Comparison of ENCODE assay signal across 16 cellular contexts in genomic region chr10:5599613-5600520, GRCh38.
A peak's percentile ranks its signal among the peaks of the same experiment; 100 is the strongest.
DNase-seq lines count a peak whose midpoint lies in the region; ATAC-seq, FAIRE-seq and TF ChIP-seq lines count a peak whose summit lies in the region.
"Had no signal": no experiment of that assay in that cellular context is flagged by ENCODE, and none has a peak within 500 bp of the region (broad histone marks: within the 10 kb centered on the region; RNA-seq: fewer than 3 reads in every experiment).

No MANE protein-coding gene starts in this region.

- H3K4ac ChIP-seq in H1 (replicated peaks; ENCODE audit: insufficient read length, low read depth, low read length) (no peak overlapping the region), neuronal stem cell (ENCODE audit: low read length) (no peak overlapping the region)

- intact Hi-C loops in Right ventricle myocardium inferior (cut with DNase I), result no loop called here
- intact Hi-C loops in left ventricle myocardium inferior (cut with micrococcal nuclease), result no loop called here
- intact Hi-C loops in activated CD4-positive, alpha-beta T cell treated with anti-CD3 and anti-CD28 coated beads, Interleukin-2, amount 10 ng/mL, durations not matched to agents 24 days and 14 days (cut with micrococcal nuclease), result no loop called here

- no peak for TF ChIP-seq EP300 in H1 (IDR thresholded peaks at IDR 0.05; ENCODE audit: borderline replicate concordance in 1 of 2, low read depth in 2 of 2, low read length in 2 of 2)

- H3K4me1 ChIP-seq in left ventricle myocardium inferior, result peaks cover 16% of the 10 kb centered on the region
- H3K4me1 ChIP-seq in H1 (replicated peaks in 1 of 4; ENCODE audit: control insufficient read depth in 3 of 4, insufficient read depth in 4 of 4, low read length in 3 of 4), result no peaks in the 10 kb centered on the region
- H3K4me1 ChIP-seq in neuronal stem cell (ENCODE audit: control insufficient read depth in 2 of 2, insufficient read depth in 1 of 2, low read depth in 1 of 2, low read length in 2 of 2), result peaks cover under 1 to 10% of the 10 kb centered on the region in 2 donors

- no peak overlapping the region for H2BK15ac ChIP-seq in H1 (ENCODE audit: low read length)
- H2BK15ac ChIP-seq in neuronal stem cell (ENCODE audit: low read length), result no peak overlapping the region

- H4K5ac ChIP-seq in H1 (ENCODE audit: insufficient read length, low read depth, low read length), result no peak overlapping the region

- H3K79me1 ChIP-seq in H1 (ENCODE audit: low read depth, low read length) (no peaks in the 10 kb centered on the region), neuronal stem cell (ENCODE audit: low read depth, low read length) (no peaks in the 10 kb centered on the region)

- H3K4me3 ChIP-seq in left ventricle myocardium inferior (no peak overlapping the region), H1 (ENCODE audit: extremely low read depth in 1 of 4, insufficient read depth in 2 of 4, low read depth in 3 of 4, low read length in 4 of 4) (no peak overlapping the region), neuronal stem cell (ENCODE audit: low read length in 2 of 2) (no peak overlapping the region)

- POLR2A ChIA-PET in H1 (lab: Charles Lee; ENCODE audit: partially characterized antibody), result interaction anchor here (2.0 kb wide), 1 partner anchor 154 kb away, joined by 7 read pairs; no protein-coding TSS in a partner anchor

- H3K4me2 ChIP-seq in H1 (ENCODE audit: insufficient read depth in 1 of 2, low read depth in 2 of 2, low read length in 2 of 2), result no peak overlapping the region
- H3K4me2 ChIP-seq in neuronal stem cell (ENCODE audit: insufficient read depth, low read length, poor library complexity, severe bottlenecking), result no peak overlapping the region

- H2AFZ ChIP-seq in H1 (ENCODE audit: low read length) (no peak overlapping the region), neuronal stem cell (ENCODE audit: low read length) (no peak overlapping the region)

- no peak overlapping the region for H2BK20ac ChIP-seq in H1 (ENCODE audit: low read length)

- CTCF ChIA-PET in H1 (lab: Charles Lee; ENCODE audit: partially characterized antibody), result interaction anchor here (0.7 to 6.8 kb wide), 8 partner anchors 8 to 317 kb away, joined by 3 to 45 read pairs (median 4); no protein-coding TSS in a partner anchor

- H2BK12ac ChIP-seq in H1 (ENCODE audit: low read depth, low read length) (no peak overlapping the region), neuronal stem cell (ENCODE audit: low read length) (no peak overlapping the region)

- no peaks in the 10 kb centered on the region for H3K36me3 Mint-ChIP-seq in activated CD4-positive, alpha-beta T cell treated with anti-CD3 and anti-CD28 coated beads, Interleukin-2, amount 10 ng/mL, durations not matched to agents 24 days and 14 days (ENCODE audit: low read depth)

- H3K9me3 Mint-ChIP-seq in activated CD4-positive, alpha-beta T cell treated with anti-CD3 and anti-CD28 coated beads, Interleukin-2, amount 10 ng/mL, durations not matched to agents 24 days and 14 days, result no peaks in the 10 kb centered on the region

- no peaks in the 10 kb centered on the region for H3K9me3 ChIP-seq in left ventricle myocardium inferior (replicated peaks)
- H3K9me3 ChIP-seq in H1 (ENCODE audit: insufficient read depth in 2 of 2, low read depth in 1 of 2, low read length in 1 of 2), result no peaks in the 10 kb centered on the region
- H3K9me3 ChIP-seq in neuronal stem cell (replicated peaks in 1 of 2; ENCODE audit: control insufficient read depth in 2 of 2, insufficient read depth in 1 of 2, low read depth in 1 of 2, low read length in 2 of 2), result peaks cover 3 to 6% of the 10 kb centered on the region in 2 donors

- H3K14ac ChIP-seq in H1 (ENCODE audit: insufficient read length), result no peak overlapping the region
- no peak overlapping the region for H3K14ac ChIP-seq in neuronal stem cell (ENCODE audit: low read length)

- no peaks in the 10 kb centered on the region for H3K36me3 ChIP-seq in left ventricle myocardium inferior
- H3K36me3 ChIP-seq in H1 (ENCODE audit: control insufficient read depth in 2 of 4, insufficient read depth in 4 of 4, low read length in 3 of 4), result no peaks in the 10 kb centered on the region
- H3K36me3 ChIP-seq in neuronal stem cell (replicated peaks in 1 of 2; ENCODE audit: control insufficient read depth in 2 of 2, insufficient read depth in 2 of 2, low read length in 2 of 2), result no peaks in the 10 kb centered on the region

- H2BK5ac ChIP-seq in H1 (ENCODE audit: low read depth, low read length) (no peak overlapping the region), neuronal stem cell (ENCODE audit: low read length) (no peak overlapping the region)

- H3K27ac ChIP-seq in left ventricle myocardium inferior (replicated peaks) (no peak overlapping the region), H1 (ENCODE audit: low read depth, low read length) (no peak overlapping the region), neuronal stem cell (replicated peaks; ENCODE audit: low read length) (no peak overlapping the region)
- H3K27ac ChIP-seq: 22Rv1, HL-60 had no signal

- DNase-seq in Right ventricle myocardium inferior (ENCODE audit: missing footprints) (peak; percentile 13), left ventricle myocardium inferior (no peak), H1 (ENCODE audit: low read depth in 1 of 2, low spot score in 2 of 2) (no peak), neuronal stem cell (ENCODE audit: low spot score) (no peak), NCI-H1105 treated with DMSO at 0.1 percent for 48 hours (lab: John Stamatoyannopoulos, UW) (no peak), DMS 273 (lab: John Stamatoyannopoulos, UW; ENCODE audit: unreplicated experiment) (no peak), COLO668 (lab: John Stamatoyannopoulos, UW; ENCODE audit: unreplicated experiment) (no peak)
- DNase-seq in activated CD4-positive, alpha-beta T cell treated with anti-CD3 and anti-CD28 coated beads, Interleukin-2, amount 10 ng/mL, durations not matched to agents 24 days and 14 days, result no peak
- DNase-seq: DMS153, MM.1S, NCI-H1105, NCI-H187, NCI-H446 had no signal

- no peak overlapping the region for H3K27ac Mint-ChIP-seq in activated CD4-positive, alpha-beta T cell treated with anti-CD3 and anti-CD28 coated beads, Interleukin-2, amount 10 ng/mL, durations not matched to agents 24 days and 14 days

- H4K8ac ChIP-seq in H1 (ENCODE audit: extremely low read depth, insufficient read depth, low read length), result peak overlapping the region; percentile 36; the same call in 1 of the 2 replicates
- no peak overlapping the region for H4K8ac ChIP-seq in neuronal stem cell (ENCODE audit: low read depth, low read length)

- no peak overlapping the region for H3K23ac ChIP-seq in H1 (ENCODE audit: insufficient read length)
- no peak overlapping the region for H3K23ac ChIP-seq in neuronal stem cell (ENCODE audit: low read depth, low read length, poor library complexity)

- TF ChIP-seq POLR2A in H1 (IDR thresholded peaks at IDR 0.05; ENCODE audit: control extremely low read depth in 1 of 2, low read depth in 2 of 2, low read length in 2 of 2), result no peak

- H3K79me2 ChIP-seq in H1 (ENCODE audit: control insufficient read depth in 1 of 2, insufficient read depth in 2 of 2, low read length in 2 of 2), result no peaks in the 10 kb centered on the region

- FAIRE-seq in H1 (lab: Jason Lieb, UNC), result no peak

- no peak overlapping the region for H3K4me3 Mint-ChIP-seq in activated CD4-positive, alpha-beta T cell treated with anti-CD3 and anti-CD28 coated beads, Interleukin-2, amount 10 ng/mL, durations not matched to agents 24 days and 14 days

- H3K4me1 Mint-ChIP-seq in activated CD4-positive, alpha-beta T cell treated with anti-CD3 and anti-CD28 coated beads, Interleukin-2, amount 10 ng/mL, durations not matched to agents 24 days and 14 days, result peaks cover 5% of the 10 kb centered on the region

- H3K27me3 ChIP-seq in left ventricle myocardium inferior (ENCODE audit: low read depth) (peaks cover 9% of the 10 kb centered on the region), H1 (replicated peaks in 1 of 4; ENCODE audit: control insufficient read depth in 3 of 4, extremely low read depth in 1 of 4, insufficient read depth in 3 of 4, low read length in 3 of 4) (no peaks in the 10 kb centered on the region), neuronal stem cell (ENCODE audit: control insufficient read depth in 3 of 3, insufficient read depth in 3 of 3, low read depth in 1 of 3, low read length in 3 of 3) (no peaks in the 10 kb centered on the region)

- H3K27me3 Mint-ChIP-seq in activated CD4-positive, alpha-beta T cell treated with anti-CD3 and anti-CD28 coated beads, Interleukin-2, amount 10 ng/mL, durations not matched to agents 24 days and 14 days, result peaks cover 4% of the 10 kb centered on the region

- no peak for TF ChIP-seq RAD21 in H1 (IDR thresholded peaks at IDR 0.05 in 1 of 2, conservative IDR thresholded peaks at IDR 0.05 in 1 of 2; ENCODE audit: low read depth in 2 of 2, low read length in 2 of 2)

- no peak overlapping the region for H4K91ac ChIP-seq in H1 (replicated peaks; ENCODE audit: insufficient read length, low read length)
- no peak overlapping the region for H4K91ac ChIP-seq in neuronal stem cell (ENCODE audit: low read depth, low read length, poor library complexity)

- no peaks in the 10 kb centered on the region; the same call in none of the 2 replicates for H3K23me2 ChIP-seq in H1 (ENCODE audit: low read depth, low read length)

- ATAC-seq in Right ventricle myocardium inferior, result no peak
- ATAC-seq: HCT116 had no signal

- no peak overlapping the region for H3K18ac ChIP-seq in H1 (ENCODE audit: extremely low read depth, low read length)
- peak overlapping the region; percentile 5 for H3K18ac ChIP-seq in neuronal stem cell (ENCODE audit: low read length)

- no peaks in the 10 kb centered on the region for H4K20me1 ChIP-seq in H1 (replicated peaks in 1 of 2; ENCODE audit: control insufficient read depth in 1 of 2, insufficient read depth in 2 of 2, low read length in 2 of 2)

- H3K9ac ChIP-seq in H1 (replicated peaks in 1 of 4; ENCODE audit: extremely low read depth in 1 of 4, low read depth in 3 of 4, low read length in 3 of 4), result no peak overlapping the region
- no peak overlapping the region for H3K9ac ChIP-seq in neuronal stem cell (ENCODE audit: low read depth, low read length, poor library complexity)

- no peak overlapping the region for H2AK5ac ChIP-seq in H1 (ENCODE audit: low read depth, low read length)
- peak overlapping the region; percentile 45 for H2AK5ac ChIP-seq in neuronal stem cell (ENCODE audit: low read depth, low read length)

- no peak for TF ChIP-seq CTCF in left ventricle myocardium inferior (IDR thresholded peaks at IDR 0.05; ENCODE audit: borderline replicate concordance)
- no peak for TF ChIP-seq CTCF in H1 (IDR thresholded peaks at IDR 0.05; ENCODE audit: control extremely low read depth in 1 of 3, insufficient read depth in 1 of 3, low read depth in 1 of 3, low read length in 3 of 3)

- H3K56ac ChIP-seq in H1 (replicated peaks; ENCODE audit: insufficient read length, low read depth, low read length), result no peak overlapping the region

- 86% methylated on average over 23 of the region's 23 CpGs; no CpG with 5 or more reads in 1 of the 2 experiments for WGBS in H1 (ENCODE audit: extremely low coverage in 1 of 2, insufficient coverage in 1 of 2, insufficient read length in 1 of 2, insufficient replicate concordance in 2 of 2, low coverage in 1 of 2, low lambda C conversion rate in 2 of 2, missing lambda C conversion rate in 1 of 2), 2 experiments
- no CpG with 5 or more reads among the region's 23 CpGs for WGBS in neuronal stem cell (ENCODE audit: extremely low coverage in 2 of 2, insufficient read length in 2 of 2, insufficient replicate concordance in 1 of 2), 2 donors

- H2BK120ac ChIP-seq in H1 (replicated peaks; ENCODE audit: low read depth, low read length) (no peak overlapping the region), neuronal stem cell (ENCODE audit: low read depth, low read length) (no peak overlapping the region)
